In the genomic region with DNA sequence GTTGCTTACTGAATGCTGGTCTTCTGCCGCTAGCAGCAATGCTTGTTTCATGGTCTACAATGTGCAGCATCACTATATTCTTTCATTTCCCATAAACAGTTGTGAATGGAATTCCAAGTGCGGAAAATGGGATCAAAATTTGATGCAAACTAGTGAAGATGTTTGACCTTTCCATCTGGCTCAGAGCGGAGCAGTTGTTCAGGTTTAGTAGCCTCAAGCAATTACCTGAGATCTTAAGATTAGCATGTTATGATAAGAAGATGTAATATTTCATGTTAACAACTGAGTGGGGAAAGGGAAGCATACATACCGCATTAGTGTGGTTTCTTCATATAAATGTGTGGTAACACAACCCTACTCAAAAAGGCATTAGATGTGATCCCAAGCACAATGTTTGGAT, we compare ENCODE assay signal across 29 cellular contexts.
A peak's percentile ranks its signal among the peaks of the same experiment; 100 is the strongest.
DNase-seq lines count a peak whose midpoint lies in the region; ATAC-seq and TF ChIP-seq lines count a peak whose summit lies in the region.
"Had no signal": no experiment of that assay in that cellular context is flagged by ENCODE, and none has a peak within 500 bp of the region (broad histone marks: within the 10 kb centered on the region; RNA-seq: fewer than 3 reads in every experiment).

No MANE protein-coding gene starts in this region.

- H3K27me3 ChIP-seq in trophoblast cell (ENCODE audit: insufficient read depth, low read length): no peaks in the 10 kb centered on the region
- H3K27me3 ChIP-seq: BE2C; BLaER1; BLaER1 treated with 17β-estradiol and CSF1 and Interleukin-3, amounts not matched to agents 10 nM and 100 nM had no signal

- no peak overlapping the region for H4K91ac ChIP-seq in trophoblast cell (ENCODE audit: low read depth, low read length)

- no peak overlapping the region for H3K14ac ChIP-seq in trophoblast cell (ENCODE audit: low read length)

- intact Hi-C loops in lower leg skin (cut with DNase I; ENCODE audit: low total_unique reads): no loop called here

- DNase-seq in trophoblast cell (peak; percentile 54 to 94), lower leg skin (ENCODE audit: low spot score in 2 of 2) (no peak)
- DNase-seq: 8988T; ACHN; AML-193; BE2C; C1 segment of cervical spinal cord; Caco-2; Calu3; CD4-positive, alpha-beta memory T cell; CD4-positive, alpha-beta T cell; CD4-positive, CD25-positive, alpha-beta regulatory T cell; CD8-positive, alpha-beta memory T cell; CD8-positive, alpha-beta T cell; COR-L47; DMS 273 treated with DMSO at 0.1 percent for 48 hours; DMS153; DMS53; DMS79; DMS79 treated with DMSO at 0.1 percent for 48 hours; DND-41; EL had no signal

- H2AFZ ChIP-seq in trophoblast cell (ENCODE audit: insufficient read depth, low read length, poor library complexity): no peak overlapping the region

- H3K9ac ChIP-seq in trophoblast cell (ENCODE audit: low read length): no peak overlapping the region
- H3K9ac ChIP-seq: BLaER1; BLaER1 treated with 17β-estradiol and CSF1 and Interleukin-3, amounts not matched to agents 10 nM and 100 nM had no signal

- ATAC-seq in HG03457 (IDR thresholded peaks at IDR 0.05; ENCODE audit: unreplicated experiment): no peak
- ATAC-seq: A549; CD8-positive, alpha-beta T cell had no signal

- no peak overlapping the region for H3K4me3 ChIP-seq in trophoblast cell (ENCODE audit: low read depth, low read length)
- H3K4me3 ChIP-seq in lower leg skin (ENCODE audit: low read depth, poor library complexity, severe bottlenecking): no peak overlapping the region
- H3K4me3 ChIP-seq: A549; BLaER1; BLaER1 treated with 17β-estradiol and CSF1 and Interleukin-3, amounts not matched to agents 10 nM and 100 nM had no signal

- no peak overlapping the region for H3K18ac ChIP-seq in trophoblast cell (ENCODE audit: low read length)

- H3K79me2 ChIP-seq in trophoblast cell (ENCODE audit: control insufficient read depth, insufficient read depth, low read length, poor library complexity): no peaks in the 10 kb centered on the region

- no peaks in the 10 kb centered on the region for H3K36me3 ChIP-seq in trophoblast cell (ENCODE audit: control insufficient read depth in 1 of 2, insufficient read depth in 2 of 2, low read length in 2 of 2)
- H3K36me3 ChIP-seq: BE2C; BLaER1; BLaER1 treated with 17β-estradiol and CSF1 and Interleukin-3, amounts not matched to agents 10 nM and 100 nM had no signal

- no CpG with 5 or more reads among the region's 4 CpGs for WGBS in trophoblast cell (ENCODE audit: extremely low coverage, insufficient coverage, insufficient read length)
- WGBS in lower leg skin, 2 donors: 68 to 74% methylated on average over 4 of the region's 4 CpGs

- H4K12ac ChIP-seq in trophoblast cell (ENCODE audit: low read depth, low read length): no peak overlapping the region

- no peak for TF ChIP-seq CTCF in VCaP (conservative IDR thresholded peaks at IDR 0.05)
- no peak for TF ChIP-seq CTCF in lower leg skin (IDR thresholded peaks at IDR 0.05)

- no peak overlapping the region for H3K23ac ChIP-seq in trophoblast cell (ENCODE audit: low read length)

- no peaks in the 10 kb centered on the region for H3K9me3 ChIP-seq in trophoblast cell (ENCODE audit: insufficient read depth, low read depth, low read length)
- H3K9me3 ChIP-seq: A549, BE2C, BLaER1, Caco-2 had no signal

- peak overlapping the region; percentile 23 for H3K27ac ChIP-seq in VCaP
- no peak overlapping the region for H3K27ac ChIP-seq in trophoblast cell (ENCODE audit: low read depth, low read length)
- H3K27ac ChIP-seq: 22Rv1; A549; BLaER1; BLaER1 treated with 17β-estradiol and CSF1 and Interleukin-3, amounts not matched to agents 10 nM and 100 nM; C4-2B had no signal

- no peak overlapping the region for H2BK120ac ChIP-seq in trophoblast cell (ENCODE audit: insufficient read depth, low read length, poor library complexity)

- H3K4ac ChIP-seq in trophoblast cell (ENCODE audit: low read depth, low read length): no peak overlapping the region

- no peak overlapping the region for H4K8ac ChIP-seq in trophoblast cell (ENCODE audit: low read depth, low read length)

- H3K79me1 ChIP-seq in trophoblast cell (ENCODE audit: low read length): peaks cover 5% of the 10 kb centered on the region

- no peak for TF ChIP-seq POLR2A in lower leg skin (IDR thresholded peaks at IDR 0.05)

- H2AK5ac ChIP-seq in trophoblast cell (ENCODE audit: low read length): no peak overlapping the region

- H3K4me2 ChIP-seq in trophoblast cell (ENCODE audit: low read length): no peak overlapping the region
- H3K4me2 ChIP-seq: A549; BLaER1; BLaER1 treated with 17β-estradiol and CSF1 and Interleukin-3, amounts not matched to agents 10 nM and 100 nM had no signal

- no peak overlapping the region for H2BK5ac ChIP-seq in trophoblast cell (ENCODE audit: low read depth, low read length, poor library complexity)

- peaks cover 4 to 17% of the 10 kb centered on the region in 2 experiments for H3K4me1 ChIP-seq in trophoblast cell (ENCODE audit: control insufficient read depth in 1 of 2, insufficient read depth in 2 of 2, low read length in 2 of 2)
- H3K4me1 ChIP-seq: A549, BE2C, Caco-2 had no signal

- no peak overlapping the region for H2BK12ac ChIP-seq in trophoblast cell (ENCODE audit: low read length)

Comparison
In these comparisons a context has a peak if more than half of its experiments do, and no peak if none do; other contexts are left out.
1. DNase-seq: peak in trophoblast cell (2 of 2); none in lower leg skin (0 of 2).